Comparison of ENCODE assay signal across 1 cellular context in the genomic region with DNA sequence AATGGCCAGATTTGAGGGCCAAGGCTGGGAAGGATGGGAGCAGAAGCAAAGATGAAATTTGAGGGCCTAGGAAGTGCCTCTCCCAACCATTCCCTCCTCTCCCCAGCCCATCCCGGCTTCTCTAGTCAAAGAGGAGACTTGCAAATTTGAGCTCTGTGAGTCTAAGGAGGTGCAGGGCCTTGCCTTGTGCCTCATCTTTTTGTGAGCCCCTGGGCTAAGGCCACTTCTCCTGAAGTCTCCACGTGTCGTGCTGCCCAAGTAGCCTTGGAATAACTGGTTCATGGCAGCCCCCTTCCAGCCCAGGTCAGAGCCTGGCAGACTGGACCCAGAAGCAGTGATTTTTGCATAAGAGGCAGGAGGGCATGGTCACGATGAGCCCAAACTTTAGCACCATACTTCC.
TF ChIP-seq lines count a peak whose summit lies in the region.

No MANE protein-coding gene starts in this region.

TF ChIP-seq in WTC11, 78 proteins besides CTCF, POLR2A, EP300 and RAD21 (continued from another document):
- TF ChIP-seq ATF2 (CRISPR knock-in tag; IDR thresholded peaks at IDR 0.05; ENCODE audit: borderline replicate concordance, low read depth), result no peak
